2 cellular contexts compared by ENCODE assay signal in the genomic region with DNA sequence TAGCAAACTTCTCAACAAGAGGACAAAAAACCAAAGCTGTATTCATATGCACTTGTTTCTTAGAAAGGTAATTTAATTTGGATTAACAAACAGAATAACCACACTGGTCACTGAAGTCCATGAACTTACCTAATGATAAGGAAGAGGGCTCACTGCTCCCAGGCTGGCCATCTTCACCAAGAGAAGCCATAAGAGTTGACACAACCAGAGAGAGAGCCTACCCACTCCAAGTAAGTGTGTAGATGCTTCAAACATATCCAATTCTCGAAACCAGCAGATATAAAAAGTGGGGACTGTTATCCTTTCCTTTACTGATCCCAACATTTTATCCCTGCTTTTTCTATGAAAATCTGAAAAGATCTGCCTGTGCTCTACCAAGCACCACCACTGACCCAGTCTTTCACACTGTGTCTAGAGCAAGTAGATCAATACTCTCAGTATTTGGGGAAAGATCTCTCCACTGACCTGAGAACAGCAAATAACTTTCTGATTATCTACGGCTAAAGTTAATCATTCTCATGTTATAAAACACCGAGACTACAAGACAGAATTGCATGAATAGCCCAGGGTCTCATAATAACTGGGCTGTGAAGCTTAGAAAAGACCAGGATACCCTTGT.
TF ChIP-seq lines count a peak whose summit lies in the region.

No MANE protein-coding gene starts in this region.

TF ChIP-seq in liver, 16 proteins besides CTCF, POLR2A, EP300 and RAD21 (continued from another document):
- TF ChIP-seq, protein P1, sequence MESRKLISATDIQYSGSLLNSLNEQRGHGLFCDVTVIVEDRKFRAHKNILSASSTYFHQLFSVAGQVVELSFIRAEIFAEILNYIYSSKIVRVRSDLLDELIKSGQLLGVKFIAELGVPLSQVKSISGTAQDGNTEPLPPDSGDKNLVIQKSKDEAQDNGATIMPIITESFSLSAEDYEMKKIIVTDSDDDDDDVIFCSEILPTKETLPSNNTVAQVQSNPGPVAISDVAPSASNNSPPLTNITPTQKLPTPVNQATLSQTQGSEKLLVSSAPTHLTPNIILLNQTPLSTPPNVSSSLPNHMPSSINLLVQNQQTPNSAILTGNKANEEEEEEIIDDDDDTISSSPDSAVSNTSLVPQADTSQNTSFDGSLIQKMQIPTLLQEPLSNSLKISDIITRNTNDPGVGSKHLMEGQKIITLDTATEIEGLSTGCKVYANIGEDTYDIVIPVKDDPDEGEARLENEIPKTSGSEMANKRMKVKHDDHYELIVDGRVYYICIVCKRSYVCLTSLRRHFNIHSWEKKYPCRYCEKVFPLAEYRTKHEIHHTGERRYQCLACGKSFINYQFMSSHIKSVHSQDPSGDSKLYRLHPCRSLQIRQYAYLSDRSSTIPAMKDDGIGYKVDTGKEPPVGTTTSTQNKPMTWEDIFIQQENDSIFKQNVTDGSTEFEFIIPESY (IDR thresholded peaks at IDR 0.05): no peak
- TF ChIP-seq GABPA (IDR thresholded peaks at IDR 0.05 in 1 of 2, conservative IDR thresholded peaks at IDR 0.05 in 1 of 2): no peak
- TF ChIP-seq HNF4G (IDR thresholded peaks at IDR 0.05): peak; percentile 25
- peak; percentile 18 to 57 for TF ChIP-seq RXRA (IDR thresholded peaks at IDR 0.05)
- TF ChIP-seq TAF1 (conservative IDR thresholded peaks at IDR 0.05): peak; percentile 79
- peak in 1 of 2 donors; percentile 48 for TF ChIP-seq JUND (IDR thresholded peaks at IDR 0.05)

TF ChIP-seq in HepG2, 621 proteins besides CTCF, POLR2A, EP300 and RAD21 (continued from another document):
- TF ChIP-seq, protein P2, sequence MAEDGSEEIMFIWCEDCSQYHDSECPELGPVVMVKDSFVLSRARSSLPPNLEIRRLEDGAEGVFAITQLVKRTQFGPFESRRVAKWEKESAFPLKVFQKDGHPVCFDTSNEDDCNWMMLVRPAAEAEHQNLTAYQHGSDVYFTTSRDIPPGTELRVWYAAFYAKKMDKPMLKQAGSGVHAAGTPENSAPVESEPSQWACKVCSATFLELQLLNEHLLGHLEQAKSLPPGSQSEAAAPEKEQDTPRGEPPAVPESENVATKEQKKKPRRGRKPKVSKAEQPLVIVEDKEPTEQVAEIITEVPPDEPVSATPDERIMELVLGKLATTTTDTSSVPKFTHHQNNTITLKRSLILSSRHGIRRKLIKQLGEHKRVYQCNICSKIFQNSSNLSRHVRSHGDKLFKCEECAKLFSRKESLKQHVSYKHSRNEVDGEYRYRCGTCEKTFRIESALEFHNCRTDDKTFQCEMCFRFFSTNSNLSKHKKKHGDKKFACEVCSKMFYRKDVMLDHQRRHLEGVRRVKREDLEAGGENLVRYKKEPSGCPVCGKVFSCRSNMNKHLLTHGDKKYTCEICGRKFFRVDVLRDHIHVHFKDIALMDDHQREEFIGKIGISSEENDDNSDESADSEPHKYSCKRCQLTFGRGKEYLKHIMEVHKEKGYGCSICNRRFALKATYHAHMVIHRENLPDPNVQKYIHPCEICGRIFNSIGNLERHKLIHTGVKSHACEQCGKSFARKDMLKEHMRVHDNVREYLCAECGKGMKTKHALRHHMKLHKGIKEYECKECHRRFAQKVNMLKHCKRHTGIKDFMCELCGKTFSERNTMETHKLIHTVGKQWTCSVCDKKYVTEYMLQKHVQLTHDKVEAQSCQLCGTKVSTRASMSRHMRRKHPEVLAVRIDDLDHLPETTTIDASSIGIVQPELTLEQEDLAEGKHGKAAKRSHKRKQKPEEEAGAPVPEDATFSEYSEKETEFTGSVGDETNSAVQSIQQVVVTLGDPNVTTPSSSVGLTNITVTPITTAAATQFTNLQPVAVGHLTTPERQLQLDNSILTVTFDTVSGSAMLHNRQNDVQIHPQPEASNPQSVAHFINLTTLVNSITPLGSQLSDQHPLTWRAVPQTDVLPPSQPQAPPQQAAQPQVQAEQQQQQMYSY (CRISPR knock-in tag; IDR thresholded peaks at IDR 0.05): no peak
- TF ChIP-seq CEBPG (CRISPR knock-in tag; IDR thresholded peaks at IDR 0.05) (no peak), ZBTB7A (CRISPR knock-in tag; IDR thresholded peaks at IDR 0.05) (no peak), ZNF33B (CRISPR knock-in tag; IDR thresholded peaks at IDR 0.05) (no peak), ZNF143 (CRISPR knock-in tag; IDR thresholded peaks at IDR 0.05) (no peak), ZNF441 (CRISPR knock-in tag; IDR thresholded peaks at IDR 0.05; ENCODE audit: borderline replicate concordance) (no peak), PHF8 (CRISPR knock-in tag; IDR thresholded peaks at IDR 0.05) (no peak)
- TF ChIP-seq, protein P3, sequence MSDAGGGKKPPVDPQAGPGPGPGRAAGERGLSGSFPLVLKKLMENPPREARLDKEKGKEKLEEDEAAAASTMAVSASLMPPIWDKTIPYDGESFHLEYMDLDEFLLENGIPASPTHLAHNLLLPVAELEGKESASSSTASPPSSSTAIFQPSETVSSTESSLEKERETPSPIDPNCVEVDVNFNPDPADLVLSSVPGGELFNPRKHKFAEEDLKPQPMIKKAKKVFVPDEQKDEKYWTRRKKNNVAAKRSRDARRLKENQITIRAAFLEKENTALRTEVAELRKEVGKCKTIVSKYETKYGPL (CRISPR knock-in tag; IDR thresholded peaks at IDR 0.05): no peak
- TF ChIP-seq, protein P4, sequence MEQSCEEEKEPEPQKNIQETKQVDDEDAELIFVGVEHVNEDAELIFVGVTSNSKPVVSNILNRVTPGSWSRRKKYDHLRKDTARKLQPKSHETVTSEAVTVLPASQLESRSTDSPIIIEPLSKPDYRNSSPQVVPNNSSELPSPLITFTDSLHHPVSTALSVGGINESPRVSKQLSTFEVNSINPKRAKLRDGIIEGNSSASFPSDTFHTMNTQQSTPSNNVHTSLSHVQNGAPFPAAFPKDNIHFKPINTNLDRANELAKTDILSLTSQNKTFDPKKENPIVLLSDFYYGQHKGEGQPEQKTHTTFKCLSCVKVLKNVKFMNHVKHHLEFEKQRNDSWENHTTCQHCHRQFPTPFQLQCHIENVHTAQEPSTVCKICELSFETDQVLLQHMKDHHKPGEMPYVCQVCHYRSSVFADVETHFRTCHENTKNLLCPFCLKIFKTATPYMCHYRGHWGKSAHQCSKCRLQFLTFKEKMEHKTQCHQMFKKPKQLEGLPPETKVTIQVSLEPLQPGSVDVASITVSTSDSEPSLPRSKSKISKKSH (CRISPR knock-in tag; IDR thresholded peaks at IDR 0.05; ENCODE audit: borderline replicate concordance): no peak
